13 cellular contexts compared by ENCODE assay signal in genomic region chr4:793941-794621, GRCh38. TPM values are rescaled to one million over a fixed set of nuclear protein-coding genes. Genes with fewer than 3 reads are reported as not detected.
DNase-seq lines count a peak whose midpoint lies in the region; ATAC-seq and TF ChIP-seq lines count a peak whose summit lies in the region.
"Had no signal": no experiment of that assay in that cellular context is flagged by ENCODE, and none has a peak within 500 bp of the region (broad histone marks: within the 10 kb centered on the region; RNA-seq: fewer than 3 reads in every experiment).

No MANE protein-coding gene starts in this region.

- H3K27me3 Mint-ChIP-seq in GM23338 (ENCODE audit: insufficient read depth, low read depth, poor library complexity): peaks cover 59% of the 10 kb centered on the region
- H3K27me3 Mint-ChIP-seq in activated T-helper 17 cell treated with anti-CD3 and anti-CD28 coated beads, Interleukin-2, amount 50 U/mL, for 72 hours: peaks cover 9% of the 10 kb centered on the region
- peaks cover 20 to 41% (median 35%) of the 10 kb centered on the region in 5 donors for H3K27me3 Mint-ChIP-seq in naive thymus-derived CD8-positive, alpha-beta T cell

- ATAC-seq in GM23338 (peak; percentile 3; the same call in 1 of the 3 replicates), GM21447 (IDR thresholded peaks at IDR 0.05; ENCODE audit: unreplicated experiment) (no peak)
- no peak for ATAC-seq in activated T-helper 17 cell treated with anti-CD3 and anti-CD28 coated beads, Interleukin-2, amount 50 U/mL, for 72 hours (replicated peaks)
- peak in 1 of 2 donors; percentile 42 for ATAC-seq in naive thymus-derived CD8-positive, alpha-beta T cell

- no peaks in the 10 kb centered on the region for H3K9me3 Mint-ChIP-seq in GM23338
- no peaks in the 10 kb centered on the region for H3K9me3 Mint-ChIP-seq in activated T-helper 17 cell treated with anti-CD3 and anti-CD28 coated beads, Interleukin-2, amount 50 U/mL, for 72 hours
- H3K9me3 Mint-ChIP-seq in naive thymus-derived CD8-positive, alpha-beta T cell: no peaks in the 10 kb centered on the region
- H3K9me3 Mint-ChIP-seq: activated CD4-positive, alpha-beta memory T cell treated with anti-CD3 and anti-CD28 coated beads, Interleukin-2, amount 10 ng/mL, durations not matched to agents 7 days and 5 days; dendritic cell treated with granulocyte-macrophage colony-stimulating factor and Interleukin-4, amounts not matched to agents 40 ng/mL and 50 ng/mL, for 4 days; T-helper 2 cell treated with Interferon-gamma antibody and Interleukin-4, amounts not matched to agents 5 μg/mL and 100 μg/mL, for 36 hours; type B pancreatic cell had no signal

- H3K4me3 Mint-ChIP-seq in GM23338: peak overlapping the region; percentile 48; the same call in 1 of the 3 replicates
- peak overlapping the region; percentile 68 for H3K4me3 Mint-ChIP-seq in activated T-helper 17 cell treated with anti-CD3 and anti-CD28 coated beads, Interleukin-2, amount 50 U/mL, for 72 hours
- peak overlapping the region in 9 of 10 donors; percentile 1 to 80 (median 49) for H3K4me3 Mint-ChIP-seq in naive thymus-derived CD8-positive, alpha-beta T cell
- H3K4me3 Mint-ChIP-seq: activated CD4-positive, alpha-beta memory T cell treated with anti-CD3 and anti-CD28 coated beads, Interleukin-2, amount 10 ng/mL, durations not matched to agents 7 days and 5 days; dendritic cell treated with granulocyte-macrophage colony-stimulating factor and Interleukin-4, amounts not matched to agents 40 ng/mL and 50 ng/mL, for 4 days; T-helper 2 cell treated with Interferon-gamma antibody and Interleukin-4, amounts not matched to agents 5 μg/mL and 100 μg/mL, for 36 hours; type B pancreatic cell had no signal

- no peaks in the 10 kb centered on the region for H4K20me1 ChIP-seq in GM23338 (replicated peaks; ENCODE audit: insufficient read depth)

- no peak overlapping the region for H3K27ac Mint-ChIP-seq in GM23338
- no peak overlapping the region for H3K27ac Mint-ChIP-seq in activated T-helper 17 cell treated with anti-CD3 and anti-CD28 coated beads, Interleukin-2, amount 50 U/mL, for 72 hours
- H3K27ac Mint-ChIP-seq in naive thymus-derived CD8-positive, alpha-beta T cell: no peak overlapping the region
- H3K27ac Mint-ChIP-seq: activated CD4-positive, alpha-beta memory T cell treated with anti-CD3 and anti-CD28 coated beads, Interleukin-2, amount 10 ng/mL, durations not matched to agents 7 days and 5 days; dendritic cell treated with granulocyte-macrophage colony-stimulating factor and Interleukin-4, amounts not matched to agents 40 ng/mL and 50 ng/mL, for 4 days; T-helper 2 cell treated with Interferon-gamma antibody and Interleukin-4, amounts not matched to agents 5 μg/mL and 100 μg/mL, for 36 hours; type B pancreatic cell had no signal

- H3K36me3 Mint-ChIP-seq in GM23338 (ENCODE audit: low read depth): no peaks in the 10 kb centered on the region; the same call in 2 of the 3 replicates
- no peaks in the 10 kb centered on the region for H3K36me3 Mint-ChIP-seq in activated T-helper 17 cell treated with anti-CD3 and anti-CD28 coated beads, Interleukin-2, amount 50 U/mL, for 72 hours (ENCODE audit: low read depth)
- H3K36me3 Mint-ChIP-seq in naive thymus-derived CD8-positive, alpha-beta T cell: no peaks in the 10 kb centered on the region
- H3K36me3 Mint-ChIP-seq: type B pancreatic cell had no signal

- POLR2A ChIA-PET in naive thymus-derived CD8-positive, alpha-beta T cell (lab: Charles Lee): interaction anchor here (0.7 to 2.4 kb wide), 4 partner anchors 12 to 138 kb away, joined by 3 to 20 read pairs (median 3); partner anchors contain the start of genes GAK and TMEM175

- H3K4me2 ChIP-seq in GM23338: peak overlapping the region; percentile 82

- peak; percentile 29 for DNase-seq in Daoy (ENCODE audit: low read depth)
- DNase-seq in GM23338 (ENCODE audit: low spot score): no peak
- DNase-seq in naive thymus-derived CD8-positive, alpha-beta T cell: no peak
- DNase-seq in AG20443 (ENCODE audit: low spot score): no peak
- no peak for DNase-seq in activated effector memory CD4-positive, alpha-beta T cell treated with Interleukin-2 at 50 U/mL for 16 hours
- no peak for DNase-seq in effector memory CD4-positive, alpha-beta T cell
- DNase-seq: activated CD4-positive, alpha-beta memory T cell treated with anti-CD3 and anti-CD28 coated beads, Interleukin-2, amount 10 ng/mL, durations not matched to agents 7 days and 5 days; DMS 273 treated with DMSO at 0.1 percent for 48 hours had no signal

- H3K9me3 ChIP-seq in effector memory CD4-positive, alpha-beta T cell (ENCODE audit: control insufficient read depth, low read length): no peaks in the 10 kb centered on the region

- H3K4me1 Mint-ChIP-seq in GM23338: peaks cover 26% of the 10 kb centered on the region
- peaks cover 11% of the 10 kb centered on the region for H3K4me1 Mint-ChIP-seq in activated T-helper 17 cell treated with anti-CD3 and anti-CD28 coated beads, Interleukin-2, amount 50 U/mL, for 72 hours
- H3K4me1 Mint-ChIP-seq in naive thymus-derived CD8-positive, alpha-beta T cell: peaks cover 16 to 34% (median 31%) of the 10 kb centered on the region in 4 donors

- 0 out of 2 replicates have a peak overlapping the region, but pooled peaks have one; percentile 62 for H3K4me3 ChIP-seq in GM23338
- H3K4me3 ChIP-seq in effector memory CD4-positive, alpha-beta T cell (ENCODE audit: insufficient read depth, low read depth, low read length, poor library complexity, severe bottlenecking): no peak overlapping the region

- no peak for TF ChIP-seq CTCF in GM23338 (conservative IDR thresholded peaks at IDR 0.05; ENCODE audit: low read depth in 2 of 2)

- no peak overlapping the region for H2AFZ ChIP-seq in GM23338

- no peak overlapping the region for H3K27ac ChIP-seq in GM23338 (ENCODE audit: low read depth)
- H3K27ac ChIP-seq in effector memory CD4-positive, alpha-beta T cell (ENCODE audit: insufficient read depth, low read length, poor library complexity, severe bottlenecking): no peak overlapping the region

- peaks cover 47% of the 10 kb centered on the region for H3K27me3 ChIP-seq in GM23338 (ENCODE audit: insufficient read depth)
- peaks cover 18% of the 10 kb centered on the region for H3K27me3 ChIP-seq in effector memory CD4-positive, alpha-beta T cell (replicated peaks; ENCODE audit: control insufficient read depth, insufficient read depth, low read length, poor library complexity, severe bottlenecking)

- no peaks in the 10 kb centered on the region for H3K36me3 ChIP-seq in GM23338 (ENCODE audit: insufficient read depth)
- no peaks in the 10 kb centered on the region for H3K36me3 ChIP-seq in effector memory CD4-positive, alpha-beta T cell (ENCODE audit: control insufficient read depth, insufficient read depth, low read length)

- H3K9me2 ChIP-seq in GM23338 (ENCODE audit: insufficient read depth): no peaks in the 10 kb centered on the region

- no peaks in the 10 kb centered on the region for H3K79me2 ChIP-seq in GM23338 (replicated peaks; ENCODE audit: insufficient read depth)

- 0 out of 2 replicates have a peak, but pooled peaks cover 9% of the 10 kb centered on the region for H3F3A ChIP-seq in GM23338 (replicated peaks; ENCODE audit: low read depth)

- H3K4me1 ChIP-seq in GM23338 (ENCODE audit: insufficient read depth): peaks cover 26% of the 10 kb centered on the region
- H3K4me1 ChIP-seq in effector memory CD4-positive, alpha-beta T cell (ENCODE audit: control insufficient read depth, insufficient read depth, low read length, poor library complexity, severe bottlenecking): peaks cover 25% of the 10 kb centered on the region

TF ChIP-seq in GM23338, 12 proteins besides CTCF, POLR2A, EP300 and RAD21:
- TF ChIP-seq STAT1 (IDR thresholded peaks at IDR 0.05; ENCODE audit: unreplicated experiment) (no peak), ZNF331 (CRISPR knock-in tag; IDR thresholded peaks at IDR 0.05; ENCODE audit: low read depth) (no peak), NANOG (IDR thresholded peaks at IDR 0.05; ENCODE audit: borderline replicate concordance) (no peak), ZNF114 (CRISPR knock-in tag; IDR thresholded peaks at IDR 0.05) (no peak), EZH2 (IDR thresholded peaks at IDR 0.05; ENCODE audit: low read depth, unreplicated experiment) (no peak)
- TF ChIP-seq, protein P1, sequence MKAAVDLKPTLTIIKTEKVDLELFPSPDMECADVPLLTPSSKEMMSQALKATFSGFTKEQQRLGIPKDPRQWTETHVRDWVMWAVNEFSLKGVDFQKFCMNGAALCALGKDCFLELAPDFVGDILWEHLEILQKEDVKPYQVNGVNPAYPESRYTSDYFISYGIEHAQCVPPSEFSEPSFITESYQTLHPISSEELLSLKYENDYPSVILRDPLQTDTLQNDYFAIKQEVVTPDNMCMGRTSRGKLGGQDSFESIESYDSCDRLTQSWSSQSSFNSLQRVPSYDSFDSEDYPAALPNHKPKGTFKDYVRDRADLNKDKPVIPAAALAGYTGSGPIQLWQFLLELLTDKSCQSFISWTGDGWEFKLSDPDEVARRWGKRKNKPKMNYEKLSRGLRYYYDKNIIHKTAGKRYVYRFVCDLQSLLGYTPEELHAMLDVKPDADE (IDR thresholded peaks at IDR 0.05): no peak

RNA-seq across cellular contexts. Expression of gene CPLX1, which starts 31.8 kb away (rescaled TPM):
- not detected in 2 replicates for total RNA-seq in Daoy (2014; rRNA removed; shearing (Covaris generic))
- total RNA-seq in GM23338 (2014; rRNA removed; shearing (Covaris generic)): 0.58 and 0.97 TPM in 2 replicates
- 0.86 and 1.1 TPM in 2 replicates for polyA plus RNA-seq in GM23338 (2016; fragmentation: Nextera tagmentation; extraction: Ambion mirVana)
- total RNA-seq in activated T-helper 17 cell treated with anti-CD3 and anti-CD28 coated beads, Interleukin-2, amount 50 U/mL, for 72 hours: 1 to 10 TPM in 1 of 2 donors, under 1 TPM in 1; 0.50 to 3.6 TPM
- total RNA-seq in naive thymus-derived CD8-positive, alpha-beta T cell: under 1 TPM in 1 of 2 experiments, not detected in 1; 0.29 TPM
- polyA plus RNA-seq in naive thymus-derived CD8-positive, alpha-beta T cell: not detected
